Comparison of ENCODE assay signal across 13 cellular contexts in the genomic region with DNA sequence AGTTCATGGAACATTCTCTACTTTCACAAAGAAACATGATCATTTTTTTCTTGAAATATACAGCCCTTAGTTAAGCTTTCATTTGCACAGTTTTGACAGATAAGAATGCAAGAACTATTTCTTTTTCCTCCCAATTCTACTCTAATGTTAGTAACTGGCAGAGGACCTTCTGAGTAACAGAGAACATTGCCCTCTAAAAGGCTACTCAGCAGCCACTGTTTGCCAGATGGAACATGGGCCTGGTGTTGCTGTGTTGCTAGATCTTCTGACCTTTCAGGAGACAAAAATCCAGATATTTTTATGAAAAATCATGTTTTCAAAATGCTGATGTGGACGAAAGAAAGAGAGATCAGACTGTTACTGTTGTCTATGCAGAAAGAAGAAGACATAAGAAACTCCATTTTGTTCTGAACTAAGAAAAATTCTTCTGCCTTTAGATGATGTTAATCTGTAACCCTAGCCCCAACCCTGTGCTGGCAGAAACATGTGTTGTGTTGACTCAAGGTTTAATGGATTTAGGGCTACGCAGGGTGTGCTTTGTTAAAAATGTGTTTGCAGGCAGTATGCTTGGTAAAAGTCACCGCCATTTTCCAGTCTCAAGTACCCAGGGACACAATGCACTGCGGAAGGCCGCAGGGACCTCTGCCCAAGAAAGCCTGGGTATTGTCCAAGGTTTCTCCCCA. TPM values are rescaled to one million over a fixed set of nuclear protein-coding genes. Genes with fewer than 3 reads are reported as not detected.
DNase-seq lines count a peak whose midpoint lies in the region; ATAC-seq, FAIRE-seq and TF ChIP-seq lines count a peak whose summit lies in the region.
"Had no signal": no experiment of that assay in that cellular context is flagged by ENCODE, and none has a peak within 500 bp of the region (broad histone marks: within the 10 kb centered on the region; RNA-seq: fewer than 3 reads in every experiment).

No MANE protein-coding gene starts in this region.

- H3K4me3 ChIP-seq in thoracic aorta (peak overlapping the region; percentile 56), ovary (no peak overlapping the region)

- TF ChIP-seq CTCF in thoracic aorta (IDR thresholded peaks at IDR 0.05) (no peak), ovary (IDR thresholded peaks at IDR 0.05) (no peak)

- peaks cover 44% of the 10 kb centered on the region for H3K4me1 Mint-ChIP-seq in activated T-cell treated with anti-CD3 and anti-CD28 coated beads, Interleukin-2, amount 50 U/mL, for 72 hours (ENCODE audit: low read depth)
- peaks cover 35% of the 10 kb centered on the region for H3K4me1 Mint-ChIP-seq in activated T-helper 17 cell treated with anti-CD3 and anti-CD28 coated beads, Interleukin-2, amount 50 U/mL, for 72 hours
- peaks cover 46 to 62% of the 10 kb centered on the region in 2 donors for H3K4me1 Mint-ChIP-seq in immature natural killer cell

- H3K27me3 ChIP-seq in thoracic aorta (replicated peaks; ENCODE audit: insufficient read depth) (no peaks in the 10 kb centered on the region), ovary (no peaks in the 10 kb centered on the region)
- H3K27me3 ChIP-seq: dorsolateral prefrontal cortex had no signal

- intact Hi-C loops in ovary (cut with DNase I), result no loop called here

- ATAC-seq in activated T-cell treated with anti-CD3 and anti-CD28 coated beads, Interleukin-2, amount 50 U/mL, for 72 hours (replicated peaks in 1 of 2), result no peak
- ATAC-seq in activated T-helper 17 cell treated with anti-CD3 and anti-CD28 coated beads, Interleukin-2, amount 50 U/mL, for 72 hours (replicated peaks), result no peak
- ATAC-seq in thoracic aorta (ENCODE audit: insufficient number of reproducible peaks, low FRiP score, low read depth) (no peak), HG02588 (IDR thresholded peaks at IDR 0.05; ENCODE audit: unreplicated experiment) (no peak)

- H3K27ac ChIP-seq in thoracic aorta (peak overlapping the region; percentile 73 to 93), ovary (peak overlapping the region in 1 of 2 donors; percentile 25)

- H3K4me1 ChIP-seq in thoracic aorta (ENCODE audit: control insufficient read depth in 1 of 2, low read depth in 2 of 2), result peaks cover 30 to 51% of the 10 kb centered on the region in 2 donors
- H3K4me1 ChIP-seq in ovary (ENCODE audit: insufficient read depth), result peaks cover 4% of the 10 kb centered on the region

- H3K36me3 Mint-ChIP-seq in activated T-cell treated with anti-CD3 and anti-CD28 coated beads, Interleukin-2, amount 50 U/mL, for 72 hours (ENCODE audit: insufficient read depth in 2 of 2), result peaks cover 18 to 24% of the 10 kb centered on the region in 2 donors
- peaks cover 32% of the 10 kb centered on the region for H3K36me3 Mint-ChIP-seq in activated T-helper 17 cell treated with anti-CD3 and anti-CD28 coated beads, Interleukin-2, amount 50 U/mL, for 72 hours (ENCODE audit: low read depth)
- peaks cover 21 to 31% (median 22%) of the 10 kb centered on the region in 3 donors for H3K36me3 Mint-ChIP-seq in immature natural killer cell

- H3K4me3 Mint-ChIP-seq in activated T-cell treated with anti-CD3 and anti-CD28 coated beads, Interleukin-2, amount 50 U/mL, for 72 hours, result peak overlapping the region; percentile 20 to 88
- peak overlapping the region; percentile 87 for H3K4me3 Mint-ChIP-seq in activated T-helper 17 cell treated with anti-CD3 and anti-CD28 coated beads, Interleukin-2, amount 50 U/mL, for 72 hours
- peak overlapping the region in 2 of 5 donors; percentile 12 to 45 for H3K4me3 Mint-ChIP-seq in immature natural killer cell

- no peak for FAIRE-seq in HTR-8/SVneo (lab: Jason Lieb, UNC)
- FAIRE-seq: keratinocyte had no signal

- 76 to 87% (median 82%) methylated on average over 5 of the region's 5 CpGs for WGBS in ovary, 3 donors

- DNase-seq in activated T-cell treated with anti-CD3 and anti-CD28 coated beads, Interleukin-2, amount 50 U/mL, for 72 hours, result no peak
- DNase-seq in activated T-cell treated with anti-CD3 and anti-CD28 coated beads, Interleukin-2, amount 50 U/mL, for 48 hours, result no peak
- DNase-seq in immature natural killer cell, result no peak
- no peak for DNase-seq in thoracic aorta (ENCODE audit: low spot score)
- DNase-seq in ovary, result no peak
- no peak for DNase-seq in HTR-8/SVneo (ENCODE audit: insufficient read length, low spot score)
- DNase-seq: NCI-H146; stimulated activated naive CD4-positive, alpha-beta T cell treated with Interleukin-2 at 50 U/mL for 16 hours had no signal

- peaks cover 8 to 10% of the 10 kb centered on the region in 2 donors for H3K9me3 Mint-ChIP-seq in activated T-cell treated with anti-CD3 and anti-CD28 coated beads, Interleukin-2, amount 50 U/mL, for 72 hours
- peaks cover 8% of the 10 kb centered on the region for H3K9me3 Mint-ChIP-seq in activated T-helper 17 cell treated with anti-CD3 and anti-CD28 coated beads, Interleukin-2, amount 50 U/mL, for 72 hours
- peaks cover 4 to 12% (median 8%) of the 10 kb centered on the region in 6 donors for H3K9me3 Mint-ChIP-seq in immature natural killer cell

- no peaks in the 10 kb centered on the region for H3K27me3 Mint-ChIP-seq in activated T-cell treated with anti-CD3 and anti-CD28 coated beads, Interleukin-2, amount 50 U/mL, for 72 hours (ENCODE audit: low read depth)
- no peaks in the 10 kb centered on the region for H3K27me3 Mint-ChIP-seq in activated T-helper 17 cell treated with anti-CD3 and anti-CD28 coated beads, Interleukin-2, amount 50 U/mL, for 72 hours
- peaks cover 5 to 8% (median 5%) of the 10 kb centered on the region in 3 donors for H3K27me3 Mint-ChIP-seq in immature natural killer cell (ENCODE audit: low read depth in 3 of 3)
- H3K27me3 Mint-ChIP-seq: B cell had no signal

- TF ChIP-seq EP300 in ovary (IDR thresholded peaks at IDR 0.05), result no peak

- H3K27ac Mint-ChIP-seq in activated T-cell treated with anti-CD3 and anti-CD28 coated beads, Interleukin-2, amount 50 U/mL, for 72 hours, result peak overlapping the region; percentile 80
- H3K27ac Mint-ChIP-seq in activated T-helper 17 cell treated with anti-CD3 and anti-CD28 coated beads, Interleukin-2, amount 50 U/mL, for 72 hours, result peak overlapping the region; percentile 79
- H3K27ac Mint-ChIP-seq in immature natural killer cell, result peak overlapping the region in 5 of 6 donors; percentile 24 to 92 (median 81)

- H3K36me3 ChIP-seq in thoracic aorta (no peaks in the 10 kb centered on the region), ovary (no peaks in the 10 kb centered on the region)

- H3K9me3 ChIP-seq in thoracic aorta (no peaks in the 10 kb centered on the region), ovary (peaks cover 0 to 7% of the 10 kb centered on the region in 2 donors)

- no peak for TF ChIP-seq POLR2A in ovary (IDR thresholded peaks at IDR 0.05)

RNA-seq across cellular contexts. Expression of a gene that starts 2.9 kb away (rescaled TPM):
- 100 to 1,000 TPM; 136 to 147 TPM for total RNA-seq in activated T-cell treated with anti-CD3 and anti-CD28 coated beads, Interleukin-2, amount 50 U/mL, for 72 hours
- 100 to 1,000 TPM; 101 to 123 TPM for total RNA-seq in activated T-helper 17 cell treated with anti-CD3 and anti-CD28 coated beads, Interleukin-2, amount 50 U/mL, for 72 hours
- polyA plus RNA-seq in immature natural killer cell, result 100 to 1,000 TPM; 104 to 138 (median 108) TPM
- total RNA-seq in thoracic aorta, result 100 to 1,000 TPM; 102 to 154 TPM
- total RNA-seq in ovary, result 100 to 1,000 TPM; 111 to 224 (median 198) TPM
- 100 to 1,000 TPM; 140 to 278 TPM for polyA plus RNA-seq in ovary
